1 cellular context compared by ENCODE assay signal in the genomic region with DNA sequence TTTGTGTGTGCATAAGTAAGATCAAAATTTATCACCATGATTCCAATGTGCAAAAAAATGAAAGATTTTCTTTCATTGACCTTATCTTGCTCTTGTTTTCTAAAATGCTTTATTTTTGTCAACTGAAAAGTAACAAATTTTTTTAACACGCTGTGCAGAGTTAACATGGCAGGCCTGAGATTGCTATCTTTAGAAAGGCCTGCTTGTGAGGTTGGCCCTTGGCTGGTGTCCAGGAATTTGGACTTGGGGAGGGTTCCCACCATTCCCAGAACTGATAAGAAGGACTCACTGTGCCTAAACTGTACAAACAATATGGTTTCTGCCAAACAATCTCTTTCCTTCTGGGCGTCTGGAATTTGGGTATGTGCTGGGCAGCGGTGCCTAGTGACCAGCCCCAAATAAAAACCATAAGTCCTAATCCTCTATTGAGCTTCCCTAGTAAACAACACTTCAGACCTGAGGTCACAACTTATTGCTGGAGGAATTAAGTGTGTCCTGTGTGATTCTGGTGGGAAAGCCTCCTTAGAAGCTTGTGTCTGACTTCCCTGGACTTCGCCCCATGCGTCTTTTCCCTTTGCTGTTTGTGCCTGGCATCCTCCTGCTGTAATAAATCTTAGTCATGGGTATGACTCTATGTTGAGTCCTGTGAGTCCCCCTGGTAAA.
TF ChIP-seq lines count a peak whose summit lies in the region.

No MANE protein-coding gene starts in this region.

TF ChIP-seq in K562, 482 proteins besides CTCF, POLR2A, EP300 and RAD21 (continued from another document and continues in another):
- TF ChIP-seq, protein P1, sequence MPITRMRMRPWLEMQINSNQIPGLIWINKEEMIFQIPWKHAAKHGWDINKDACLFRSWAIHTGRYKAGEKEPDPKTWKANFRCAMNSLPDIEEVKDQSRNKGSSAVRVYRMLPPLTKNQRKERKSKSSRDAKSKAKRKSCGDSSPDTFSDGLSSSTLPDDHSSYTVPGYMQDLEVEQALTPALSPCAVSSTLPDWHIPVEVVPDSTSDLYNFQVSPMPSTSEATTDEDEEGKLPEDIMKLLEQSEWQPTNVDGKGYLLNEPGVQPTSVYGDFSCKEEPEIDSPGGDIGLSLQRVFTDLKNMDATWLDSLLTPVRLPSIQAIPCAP (CRISPR knock-in tag; IDR thresholded peaks at IDR 0.05; ENCODE audit: borderline replicate concordance) = no peak
- peak; percentile 93 for TF ChIP-seq ZNF766 (CRISPR knock-in tag; conservative IDR thresholded peaks at IDR 0.05)
- 0 out of 2 replicates have a peak, but pooled peaks have one; percentile 39 for TF ChIP-seq RNF2 (IDR thresholded peaks at IDR 0.05)
- no peak for TF ChIP-seq HNRNPUL1 (IDR thresholded peaks at IDR 0.05; ENCODE audit: low read length)
- no peak for TF ChIP-seq SAFB2 (IDR thresholded peaks at IDR 0.05; ENCODE audit: borderline replicate concordance, low read depth, low read length, severe bottlenecking)
- peak; percentile 82 for TF ChIP-seq ZNF644 (tag; IDR thresholded peaks at IDR 0.05; ENCODE audit: low read depth)
- TF ChIP-seq, protein P2, sequence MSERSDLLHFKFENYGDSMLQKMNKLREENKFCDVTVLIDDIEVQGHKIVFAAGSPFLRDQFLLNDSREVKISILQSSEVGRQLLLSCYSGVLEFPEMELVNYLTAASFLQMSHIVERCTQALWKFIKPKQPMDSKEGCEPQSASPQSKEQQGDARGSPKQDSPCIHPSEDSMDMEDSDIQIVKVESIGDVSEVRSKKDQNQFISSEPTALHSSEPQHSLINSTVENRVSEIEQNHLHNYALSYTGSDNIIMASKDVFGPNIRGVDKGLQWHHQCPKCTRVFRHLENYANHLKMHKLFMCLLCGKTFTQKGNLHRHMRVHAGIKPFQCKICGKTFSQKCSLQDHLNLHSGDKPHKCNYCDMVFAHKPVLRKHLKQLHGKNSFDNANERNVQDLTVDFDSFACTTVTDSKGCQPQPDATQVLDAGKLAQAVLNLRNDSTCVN (CRISPR knock-in tag; IDR thresholded peaks at IDR 0.05) = no peak
- TF ChIP-seq, protein P3, sequence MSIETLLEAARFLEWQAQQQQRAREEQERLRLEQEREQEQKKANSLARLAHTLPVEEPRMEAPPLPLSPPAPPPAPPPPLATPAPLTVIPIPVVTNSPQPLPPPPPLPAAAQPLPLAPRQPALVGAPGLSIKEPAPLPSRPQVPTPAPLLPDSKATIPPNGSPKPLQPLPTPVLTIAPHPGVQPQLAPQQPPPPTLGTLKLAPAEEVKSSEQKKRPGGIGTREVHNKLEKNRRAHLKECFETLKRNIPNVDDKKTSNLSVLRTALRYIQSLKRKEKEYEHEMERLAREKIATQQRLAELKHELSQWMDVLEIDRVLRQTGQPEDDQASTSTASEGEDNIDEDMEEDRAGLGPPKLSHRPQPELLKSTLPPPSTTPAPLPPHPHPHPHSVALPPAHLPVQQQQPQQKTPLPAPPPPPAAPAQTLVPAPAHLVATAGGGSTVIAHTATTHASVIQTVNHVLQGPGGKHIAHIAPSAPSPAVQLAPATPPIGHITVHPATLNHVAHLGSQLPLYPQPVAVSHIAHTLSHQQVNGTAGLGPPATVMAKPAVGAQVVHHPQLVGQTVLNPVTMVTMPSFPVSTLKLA (conservative IDR thresholded peaks at IDR 0.05) = peak; percentile 22 to 35; a peak in 3 of 4 replicates
- TF ChIP-seq SMARCE1 (IDR thresholded peaks at IDR 0.05) = peak; percentile 89
- no peak for TF ChIP-seq CBFB (CRISPR knock-in tag; IDR thresholded peaks at IDR 0.05)
- TF ChIP-seq GTF2F1 (IDR thresholded peaks at IDR 0.05; ENCODE audit: low read depth, low read length) = no peak
- no peak; the same call in none of the 2 replicates for TF ChIP-seq SMARCC2 (IDR thresholded peaks at IDR 0.05; ENCODE audit: low read depth)
- no peak for TF ChIP-seq MAFG (tag; conservative IDR thresholded peaks at IDR 0.05)
- peak; percentile 71 for TF ChIP-seq EHMT2 (IDR thresholded peaks at IDR 0.05)
- no peak for TF ChIP-seq STAG1 (CRISPR knock-in tag; IDR thresholded peaks at IDR 0.05; ENCODE audit: borderline replicate concordance)
- TF ChIP-seq BCL6 (CRISPR knock-in tag; IDR thresholded peaks at IDR 0.05) = 0 out of 2 replicates have a peak, but pooled peaks have one; percentile 9
- TF ChIP-seq, protein P4, sequence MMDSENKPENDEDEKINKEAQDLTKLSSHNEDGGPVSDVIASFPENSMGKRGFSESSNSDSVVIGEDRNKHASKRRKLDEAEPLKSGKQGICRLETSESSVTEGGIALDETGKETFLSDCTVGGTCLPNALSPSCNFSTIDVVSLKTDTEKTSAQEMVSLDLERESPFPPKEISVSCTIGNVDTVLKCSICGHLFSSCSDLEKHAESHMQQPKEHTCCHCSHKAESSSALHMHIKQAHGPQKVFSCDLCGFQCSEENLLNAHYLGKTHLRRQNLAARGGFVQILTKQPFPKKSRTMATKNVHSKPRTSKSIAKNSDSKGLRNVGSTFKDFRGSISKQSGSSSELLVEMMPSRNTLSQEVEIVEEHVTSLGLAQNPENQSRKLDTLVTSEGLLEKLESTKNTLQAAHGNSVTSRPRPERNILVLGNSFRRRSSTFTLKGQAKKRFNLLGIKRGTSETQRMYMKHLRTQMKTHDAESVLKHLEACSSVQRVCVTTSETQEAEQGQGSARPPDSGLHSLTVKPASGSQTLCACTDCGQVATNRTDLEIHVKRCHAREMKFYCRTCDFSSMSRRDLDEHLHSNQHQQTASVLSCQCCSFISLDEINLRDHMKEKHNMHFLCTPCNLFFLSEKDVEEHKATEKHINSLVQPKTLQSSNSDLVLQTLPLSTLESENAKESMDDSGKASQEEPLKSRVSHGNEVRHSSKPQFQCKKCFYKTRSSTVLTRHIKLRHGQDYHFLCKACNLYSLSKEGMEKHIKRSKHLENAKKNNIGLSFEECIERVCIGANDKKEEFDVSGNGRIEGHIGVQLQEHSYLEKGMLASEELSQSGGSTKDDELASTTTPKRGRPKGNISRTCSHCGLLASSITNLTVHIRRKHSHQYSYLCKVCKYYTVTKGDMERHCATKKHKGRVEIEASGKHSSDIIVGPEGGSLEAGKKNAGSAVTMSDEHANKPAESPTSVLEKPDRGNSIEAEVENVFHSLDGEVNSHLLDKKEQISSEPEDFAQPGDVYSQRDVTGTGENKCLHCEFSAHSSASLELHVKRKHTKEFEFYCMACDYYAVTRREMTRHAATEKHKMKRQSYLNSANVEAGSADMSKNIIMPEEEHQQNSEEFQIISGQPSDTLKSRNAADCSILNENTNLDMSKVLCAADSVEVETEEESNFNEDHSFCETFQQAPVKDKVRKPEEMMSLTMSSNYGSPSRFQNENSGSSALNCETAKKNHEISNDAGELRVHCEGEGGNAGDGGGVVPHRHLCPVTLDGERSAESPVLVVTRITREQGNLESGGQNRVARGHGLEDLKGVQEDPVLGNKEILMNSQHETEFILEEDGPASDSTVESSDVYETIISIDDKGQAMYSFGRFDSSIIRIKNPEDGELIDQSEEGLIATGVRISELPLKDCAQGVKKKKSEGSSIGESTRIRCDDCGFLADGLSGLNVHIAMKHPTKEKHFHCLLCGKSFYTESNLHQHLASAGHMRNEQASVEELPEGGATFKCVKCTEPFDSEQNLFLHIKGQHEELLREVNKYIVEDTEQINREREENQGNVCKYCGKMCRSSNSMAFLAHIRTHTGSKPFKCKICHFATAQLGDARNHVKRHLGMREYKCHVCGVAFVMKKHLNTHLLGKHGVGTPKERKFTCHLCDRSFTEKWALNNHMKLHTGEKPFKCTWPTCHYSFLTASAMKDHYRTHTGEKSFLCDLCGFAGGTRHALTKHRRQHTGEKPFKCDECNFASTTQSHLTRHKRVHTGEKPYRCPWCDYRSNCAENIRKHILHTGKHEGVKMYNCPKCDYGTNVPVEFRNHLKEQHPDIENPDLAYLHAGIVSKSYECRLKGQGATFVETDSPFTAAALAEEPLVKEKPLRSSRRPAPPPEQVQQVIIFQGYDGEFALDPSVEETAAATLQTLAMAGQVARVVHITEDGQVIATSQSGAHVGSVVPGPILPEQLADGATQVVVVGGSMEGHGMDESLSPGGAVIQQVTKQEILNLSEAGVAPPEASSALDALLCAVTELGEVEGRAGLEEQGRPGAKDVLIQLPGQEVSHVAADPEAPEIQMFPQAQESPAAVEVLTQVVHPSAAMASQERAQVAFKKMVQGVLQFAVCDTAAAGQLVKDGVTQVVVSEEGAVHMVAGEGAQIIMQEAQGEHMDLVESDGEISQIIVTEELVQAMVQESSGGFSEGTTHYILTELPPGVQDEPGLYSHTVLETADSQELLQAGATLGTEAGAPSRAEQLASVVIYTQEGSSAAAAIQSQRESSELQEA (IDR thresholded peaks at IDR 0.05; ENCODE audit: low read depth) = no peak
- TF ChIP-seq CBX3 (IDR thresholded peaks at IDR 0.05; ENCODE audit: borderline replicate concordance in 1 of 2, low read length in 2 of 2) = no peak
- TF ChIP-seq ZNF668 (CRISPR knock-in tag; IDR thresholded peaks at IDR 0.05) = peak; percentile 87
- no peak; the same call in 1 of the 2 replicates for TF ChIP-seq SMAD3 (CRISPR knock-in tag; conservative IDR thresholded peaks at IDR 0.05)
- TF ChIP-seq ILK (tag; IDR thresholded peaks at IDR 0.05; ENCODE audit: borderline replicate concordance, low read depth) = no peak
- TF ChIP-seq HDAC8 (tag; IDR thresholded peaks at IDR 0.05) = no peak
- TF ChIP-seq SRSF7 (optimal IDR thresholded peaks at IDR 0.05; ENCODE audit: low read depth, low read length) = no peak
- TF ChIP-seq PHTF2 (CRISPR knock-in tag; IDR thresholded peaks at IDR 0.05) = peak; percentile 82; the same call in 1 of the 2 replicates
- peak; percentile 52; the same call in 1 of the 2 replicates for TF ChIP-seq ZKSCAN8 (CRISPR knock-in tag; IDR thresholded peaks at IDR 0.05)
- TF ChIP-seq ZBTB17 (CRISPR knock-in tag; IDR thresholded peaks at IDR 0.05) = peak; percentile 64; the same call in 1 of the 2 replicates
- no peak for TF ChIP-seq FOXA1 (IDR thresholded peaks at IDR 0.05; ENCODE audit: borderline replicate concordance)
- TF ChIP-seq TBL1XR1 (IDR thresholded peaks at IDR 0.05; ENCODE audit: low read length in 2 of 2) = peak; percentile 34 to 78; a peak in 2 of 4 replicates
- no peak for TF ChIP-seq POLR3A (IDR thresholded peaks at IDR 0.05; ENCODE audit: borderline replicate concordance, extremely low read depth, insufficient read depth, insufficient read length)
- peak; percentile 63 for TF ChIP-seq MEIS2 (IDR thresholded peaks at IDR 0.05; ENCODE audit: partially characterized antibody)
- TF ChIP-seq TAF9B (IDR thresholded peaks at IDR 0.05; ENCODE audit: partially characterized antibody) = no peak
- no peak for TF ChIP-seq NRF1 (conservative IDR thresholded peaks at IDR 0.05 in 1 of 2, IDR thresholded peaks at IDR 0.05 in 1 of 2)
- peak; percentile 74; the same call in 1 of the 2 replicates for TF ChIP-seq ZNF197 (CRISPR knock-in tag; IDR thresholded peaks at IDR 0.05; ENCODE audit: low read depth)
- TF ChIP-seq, protein P5, sequence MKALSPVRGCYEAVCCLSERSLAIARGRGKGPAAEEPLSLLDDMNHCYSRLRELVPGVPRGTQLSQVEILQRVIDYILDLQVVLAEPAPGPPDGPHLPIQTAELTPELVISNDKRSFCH (CRISPR knock-in tag; IDR thresholded peaks at IDR 0.05) = no peak
- TF ChIP-seq, protein P5 (tag; IDR thresholded peaks at IDR 0.05) = peak; percentile 82
- TF ChIP-seq BACH1 (tag; IDR thresholded peaks at IDR 0.05) = peak; percentile 30; the same call in 1 of the 2 replicates
- peak; percentile 39; the same call in 1 of the 2 replicates for TF ChIP-seq NBN (IDR thresholded peaks at IDR 0.05; ENCODE audit: low read depth)
- TF ChIP-seq SMAD4 (CRISPR knock-in tag; conservative IDR thresholded peaks at IDR 0.05) = peak; percentile 86
- TF ChIP-seq ZNF76 (CRISPR knock-in tag; IDR thresholded peaks at IDR 0.05; ENCODE audit: borderline replicate concordance) = 0 out of 2 replicates have a peak, but pooled peaks have one; percentile 17
- TF ChIP-seq, protein P6, sequence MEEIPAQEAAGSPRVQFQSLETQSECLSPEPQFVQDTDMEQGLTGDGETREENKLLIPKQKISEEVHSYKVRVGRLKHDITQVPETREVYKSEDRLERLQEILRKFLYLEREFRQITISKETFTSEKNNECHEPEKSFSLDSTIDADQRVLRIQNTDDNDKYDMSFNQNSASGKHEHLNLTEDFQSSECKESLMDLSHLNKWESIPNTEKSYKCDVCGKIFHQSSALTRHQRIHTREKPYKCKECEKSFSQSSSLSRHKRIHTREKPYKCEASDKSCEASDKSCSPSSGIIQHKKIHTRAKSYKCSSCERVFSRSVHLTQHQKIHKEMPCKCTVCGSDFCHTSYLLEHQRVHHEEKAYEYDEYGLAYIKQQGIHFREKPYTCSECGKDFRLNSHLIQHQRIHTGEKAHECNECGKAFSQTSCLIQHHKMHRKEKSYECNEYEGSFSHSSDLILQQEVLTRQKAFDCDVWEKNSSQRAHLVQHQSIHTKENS (CRISPR knock-in tag; IDR thresholded peaks at IDR 0.05) = no peak
- peak; percentile 61 for TF ChIP-seq HDAC3 (IDR thresholded peaks at IDR 0.05; ENCODE audit: borderline replicate concordance, partially characterized antibody)
- no peak for TF ChIP-seq CBX5 (IDR thresholded peaks at IDR 0.05; ENCODE audit: borderline replicate concordance, low read depth)
- no peak for TF ChIP-seq MAFF (IDR thresholded peaks at IDR 0.05; ENCODE audit: low read length)
- peak; percentile 56; the same call in 1 of the 2 replicates for TF ChIP-seq SP1 (CRISPR knock-in tag; IDR thresholded peaks at IDR 0.05)
- TF ChIP-seq COPS2 (conservative IDR thresholded peaks at IDR 0.05) = no peak
- TF ChIP-seq XRCC5 (IDR thresholded peaks at IDR 0.05; ENCODE audit: low read depth, low read length) = no peak
- peak; percentile 70; the same call in 1 of the 2 replicates for TF ChIP-seq ELF4 (CRISPR knock-in tag; IDR thresholded peaks at IDR 0.05)
- TF ChIP-seq RB1 (IDR thresholded peaks at IDR 0.05; ENCODE audit: low read depth) = no peak
- peak in 1 of 2 experiments; percentile 90; a peak in 2 of 4 replicates for TF ChIP-seq TEAD1 (CRISPR knock-in tag; IDR thresholded peaks at IDR 0.05)
- TF ChIP-seq, protein P7, sequence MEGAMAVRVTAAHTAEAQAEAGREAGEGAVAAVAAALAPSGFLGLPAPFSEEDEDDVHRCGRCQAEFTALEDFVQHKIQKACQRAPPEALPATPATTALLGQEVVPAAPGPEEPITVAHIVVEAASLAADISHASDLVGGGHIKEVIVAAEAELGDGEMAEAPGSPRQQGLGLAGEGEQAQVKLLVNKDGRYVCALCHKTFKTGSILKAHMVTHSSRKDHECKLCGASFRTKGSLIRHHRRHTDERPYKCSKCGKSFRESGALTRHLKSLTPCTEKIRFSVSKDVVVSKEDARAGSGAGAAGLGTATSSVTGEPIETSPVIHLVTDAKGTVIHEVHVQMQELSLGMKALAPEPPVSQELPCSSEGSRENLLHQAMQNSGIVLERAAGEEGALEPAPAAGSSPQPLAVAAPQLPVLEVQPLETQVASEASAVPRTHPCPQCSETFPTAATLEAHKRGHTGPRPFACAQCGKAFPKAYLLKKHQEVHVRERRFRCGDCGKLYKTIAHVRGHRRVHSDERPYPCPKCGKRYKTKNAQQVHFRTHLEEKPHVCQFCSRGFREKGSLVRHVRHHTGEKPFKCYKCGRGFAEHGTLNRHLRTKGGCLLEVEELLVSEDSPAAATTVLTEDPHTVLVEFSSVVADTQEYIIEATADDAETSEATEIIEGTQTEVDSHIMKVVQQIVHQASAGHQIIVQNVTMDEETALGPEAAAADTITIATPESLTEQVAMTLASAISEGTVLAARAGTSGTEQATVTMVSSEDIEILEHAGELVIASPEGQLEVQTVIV (CRISPR knock-in tag; IDR thresholded peaks at IDR 0.05; ENCODE audit: borderline replicate concordance) = peak; percentile 56; the same call in 1 of the 2 replicates
- peak; percentile 81 for TF ChIP-seq ZFX (CRISPR knock-in tag; IDR thresholded peaks at IDR 0.05)
- 0 out of 2 replicates have a peak, but pooled peaks have one; percentile 52 for TF ChIP-seq MECOM (CRISPR knock-in tag; IDR thresholded peaks at IDR 0.05)
- TF ChIP-seq NCOR1 (IDR thresholded peaks at IDR 0.05) = peak; percentile 38; the same call in 1 of the 2 replicates
- peak; percentile 67 for TF ChIP-seq ZNF239 (CRISPR knock-in tag; IDR thresholded peaks at IDR 0.05)
